ENCODE assay signal across 24 cellular contexts in the genomic region with DNA sequence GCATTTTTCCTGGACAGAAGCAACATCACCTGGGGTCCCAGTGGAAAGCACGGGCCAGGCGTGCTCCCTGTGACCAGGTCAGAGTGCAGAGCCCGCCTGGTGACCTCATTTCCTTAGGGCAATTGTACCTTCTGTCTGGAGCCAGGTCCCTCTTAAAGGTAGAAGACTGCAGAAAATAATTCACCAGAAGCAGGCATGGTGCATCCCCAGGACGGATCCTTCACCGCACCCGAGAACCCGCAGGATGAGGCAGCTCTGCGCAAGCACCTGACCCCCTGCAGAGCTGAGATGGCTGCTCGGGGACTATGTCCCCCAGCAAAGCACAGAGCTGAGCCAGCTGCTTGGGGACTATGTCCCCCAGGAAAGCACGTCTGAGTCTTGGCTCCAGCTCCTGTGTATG.
"Had no signal": no experiment of that assay in that cellular context is flagged by ENCODE, and none has a peak within 500 bp of the region (broad histone marks: within the 10 kb centered on the region; RNA-seq: fewer than 3 reads in every experiment).

No MANE protein-coding gene starts in this region.

- H3K36me3 Mint-ChIP-seq: activated CD8-positive, alpha-beta memory T cell treated with anti-CD3 and anti-CD28 coated beads, Interleukin-2, amount 10 ng/mL, durations not matched to agents 7 days and 5 days had no signal

- H3K27ac ChIP-seq: epithelial cell of prostate, esophagus squamous epithelium, left ventricle myocardium inferior, ovary, thoracic aorta, vagina had no signal

- H3K9me3 ChIP-seq: left ventricle myocardium inferior, ovary, prostate gland, thoracic aorta, vagina had no signal

- H3K4me1 ChIP-seq: esophagus squamous epithelium, left ventricle myocardium inferior, prostate gland, vagina had no signal

- DNase-seq: activated CD4-positive, alpha-beta T cell treated with anti-CD3 and anti-CD28 coated beads for 36 hours; activated CD4-positive, CD25-positive, alpha-beta regulatory T cell; activated CD8-positive, alpha-beta memory T cell treated with anti-CD3 and anti-CD28 coated beads, Interleukin-2, amount 10 ng/mL, durations not matched to agents 7 days and 5 days; activated CD8-positive, alpha-beta T cell treated with anti-CD3 and anti-CD28 coated beads, Interleukin-2, amount 10 ng/mL, durations not matched to agents 7 days and 5 days; activated naive CD4-positive, alpha-beta T cell treated with Interleukin-2 at 50 U/mL for 16 hours; activated T-cell treated with anti-CD3 and anti-CD28 coated beads, Interleukin-2, amount 50 U/mL, for 48 hours; anterior cingulate cortex; dermis blood vessel endothelial cell; effector CD4-positive, alpha-beta T cell; esophagus squamous epithelium; foreskin melanocyte; left ventricle myocardium inferior; naive B cell; ovary; retina; stimulated activated CD4-positive, alpha-beta T cell treated with anti-CD3 and anti-CD28 coated beads, Interleukin-2, amount 100 ng/mL, for 48 hours; stimulated activated naive CD8-positive, alpha-beta T cell treated with anti-CD3 and anti-CD28 coated beads, Interleukin-15, Interleukin-2, amounts not matched to agents 100 U/mL and 50 U/mL, for 24 hours; T-cell; trophoblast cell had no signal

- H3K27me3 Mint-ChIP-seq: activated CD8-positive, alpha-beta memory T cell treated with anti-CD3 and anti-CD28 coated beads, Interleukin-2, amount 10 ng/mL, durations not matched to agents 7 days and 5 days; activated naive CD8-positive, alpha-beta T cell had no signal

- H3K4me1 Mint-ChIP-seq: activated CD4-positive, alpha-beta T cell treated with anti-CD3 and anti-CD28 coated beads for 36 hours; activated CD8-positive, alpha-beta memory T cell treated with anti-CD3 and anti-CD28 coated beads, Interleukin-2, amount 10 ng/mL, durations not matched to agents 7 days and 5 days; naive B cell had no signal

- H3K4me3 Mint-ChIP-seq: activated CD4-positive, alpha-beta T cell treated with anti-CD3 and anti-CD28 coated beads for 36 hours; activated CD8-positive, alpha-beta memory T cell treated with anti-CD3 and anti-CD28 coated beads, Interleukin-2, amount 10 ng/mL, durations not matched to agents 7 days and 5 days; activated CD8-positive, alpha-beta T cell treated with anti-CD3 and anti-CD28 coated beads, Interleukin-2, amount 10 ng/mL, durations not matched to agents 7 days and 5 days; activated naive CD8-positive, alpha-beta T cell; T-cell had no signal

- H3K36me3 ChIP-seq: esophagus squamous epithelium, left ventricle myocardium inferior, ovary, prostate gland, thoracic aorta, vagina had no signal

- H3K4me3 ChIP-seq: esophagus squamous epithelium, left ventricle myocardium inferior, ovary, prostate gland, thoracic aorta, vagina had no signal

- H3K27me3 ChIP-seq: ovary, vagina had no signal

- ATAC-seq: activated CD4-positive, alpha-beta T cell treated with anti-CD3 and anti-CD28 coated beads for 36 hours; activated CD8-positive, alpha-beta memory T cell treated with anti-CD3 and anti-CD28 coated beads, Interleukin-2, amount 10 ng/mL, durations not matched to agents 7 days and 5 days; activated CD8-positive, alpha-beta T cell treated with anti-CD3 and anti-CD28 coated beads, Interleukin-2, amount 10 ng/mL, durations not matched to agents 7 days and 5 days; stimulated activated naive CD8-positive, alpha-beta T cell treated with anti-CD3 and anti-CD28 coated beads, Interleukin-15, Interleukin-2, amounts not matched to agents 100 U/mL and 50 U/mL, for 24 hours; T-cell had no signal

- H3K27ac Mint-ChIP-seq: activated CD4-positive, alpha-beta T cell treated with anti-CD3 and anti-CD28 coated beads for 36 hours; activated CD8-positive, alpha-beta memory T cell treated with anti-CD3 and anti-CD28 coated beads, Interleukin-2, amount 10 ng/mL, durations not matched to agents 7 days and 5 days; activated CD8-positive, alpha-beta T cell treated with anti-CD3 and anti-CD28 coated beads, Interleukin-2, amount 10 ng/mL, durations not matched to agents 7 days and 5 days; activated naive CD8-positive, alpha-beta T cell; T-cell had no signal
